8 cellular contexts compared by ENCODE assay signal in genomic region chr9:93453047-93453914, GRCh38. TPM values are rescaled to one million over a fixed set of nuclear protein-coding genes. Genes with fewer than 3 reads are reported as not detected.
A peak's percentile ranks its signal among the peaks of the same experiment; 100 is the strongest.
DNase-seq lines count a peak whose midpoint lies in the region; ATAC-seq and TF ChIP-seq lines count a peak whose summit lies in the region.

Gene FAM120AOS, minus strand, starts transcription at chr9:93453581. Its CDS starts 872 bp downstream, at chr9:93452709.

- intact Hi-C loops in aorta (cut with DNase I), result loop anchor here (5.0 to 10.0 kb wide), 2 partner anchors 114 to 318 kb away; partner anchors contain the start of gene NINJ1 (in 1 of the 2)

- peak within 1 kb of the TSS; percentile 88 for H3K9ac ChIP-seq in rectal smooth muscle tissue (ENCODE audit: low read length)

- ATAC-seq in GM18502 (IDR thresholded peaks at IDR 0.05; ENCODE audit: poor library complexity, unreplicated experiment), result peak; percentile 61
- peak; percentile 48 for ATAC-seq in HG02943 (IDR thresholded peaks at IDR 0.05; ENCODE audit: low read depth, unreplicated experiment)
- peak; percentile 91 for ATAC-seq in aorta (ENCODE audit: low FRiP score)

- TF ChIP-seq CTCF in astrocyte of the cerebellum (IDR thresholded peaks at IDR 0.05; ENCODE audit: low read depth, low read length, missing control alignments), result no peak

- DNase-seq in NCI-H1930 (lab: John Stamatoyannopoulos, UW), result peak; percentile 83
- peak; percentile 77 for DNase-seq in T-helper 9 cell
- peak; percentile 89 for DNase-seq in astrocyte of the cerebellum (ENCODE audit: low read depth)
- peak; percentile 94 for DNase-seq in hepatic stellate cell (ENCODE audit: low spot score)
- peak; percentile 95 for DNase-seq in aorta

- no peaks in the 10 kb centered on the region for H3K9me3 ChIP-seq in aorta (ENCODE audit: control insufficient read depth, low read length)

- H3K4me1 ChIP-seq in rectal smooth muscle tissue (ENCODE audit: control insufficient read depth, insufficient read depth, low read length) (peaks cover 12% of the 10 kb centered on the region), aorta (ENCODE audit: control insufficient read depth in 1 of 2, insufficient read depth in 2 of 2, low read length in 2 of 2) (peaks cover 2% of the 10 kb centered on the region in 2 donors)

- H3K27me3 ChIP-seq in rectal smooth muscle tissue (ENCODE audit: control insufficient read depth, insufficient read depth, low read length) (no peaks in the 10 kb centered on the region), aorta (ENCODE audit: control insufficient read depth in 1 of 2, insufficient read depth in 2 of 2, low read length in 1 of 2) (no peaks in the 10 kb centered on the region)

- 0% methylated on average over 34 of the region's 34 CpGs for WGBS in aorta, 2 donors

- H3K27ac ChIP-seq in rectal smooth muscle tissue (ENCODE audit: low read depth, low read length) (peak within 1 kb of the TSS; percentile 89), aorta (ENCODE audit: low read depth in 1 of 2, low read length in 2 of 2) (peak within 1 kb of the TSS; percentile 64 to 79)

- no peaks in the 10 kb centered on the region for H3K36me3 ChIP-seq in rectal smooth muscle tissue (ENCODE audit: control insufficient read depth, insufficient read depth, low read length)
- peaks cover 0 to 3% of the 10 kb centered on the region in 2 donors for H3K36me3 ChIP-seq in aorta (ENCODE audit: control insufficient read depth in 1 of 2, insufficient read depth in 2 of 2, low read length in 1 of 2)

- H3K4me3 ChIP-seq in astrocyte of the cerebellum (ENCODE audit: low read depth, low read length) (peak within 1 kb of the TSS; percentile 81), rectal smooth muscle tissue (ENCODE audit: low read length) (peak within 1 kb of the TSS; percentile 92), aorta (ENCODE audit: low read length in 2 of 2) (peak within 1 kb of the TSS; percentile 93 to 98)

- in situ Hi-C loops in astrocyte of the cerebellum (cut with HindIII; ENCODE audit: low sequenced_read_pairs), result no loop called here

RNA-seq across cellular contexts. Expression of gene FAM120AOS, which starts in this region (rescaled TPM):
- total RNA-seq in aorta, result 10 to 100 TPM; 38.3 to 40.1 TPM
- polyA plus RNA-seq in aorta, result 10 to 100 TPM; 41.2 to 57.2 TPM

Comparison
In these comparisons a context has a peak if more than half of its experiments do, and no peak if none do; other contexts are left out.
1. Peak in every context shown above with its lines: DNase-seq, ATAC-seq, H3K4me3 ChIP-seq and H3K27ac ChIP-seq.